29 cellular contexts compared by ENCODE assay signal in the genomic region with DNA sequence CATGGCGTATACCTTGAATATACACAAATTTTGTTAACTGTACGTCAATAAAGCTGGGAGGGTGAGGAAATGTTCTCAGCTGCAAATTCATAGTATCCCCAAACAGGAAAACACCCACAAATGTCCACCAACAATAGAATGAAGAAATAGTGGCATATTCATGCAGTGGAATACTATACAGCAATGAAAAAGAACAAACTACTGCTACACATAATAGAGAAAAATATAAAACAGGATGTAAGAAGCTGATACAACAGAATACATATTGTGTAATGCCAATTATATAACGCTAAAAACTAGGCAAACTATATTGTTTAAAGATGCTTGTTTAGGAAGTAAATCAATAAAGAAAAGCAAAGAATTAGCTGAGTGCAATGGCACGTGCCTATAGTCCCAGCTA.
"Had no signal": no experiment of that assay in that cellular context is flagged by ENCODE, and none has a peak within 500 bp of the region (broad histone marks: within the 10 kb centered on the region; RNA-seq: fewer than 3 reads in every experiment).

No MANE protein-coding gene starts in this region.

- H3K36me3 ChIP-seq: colonic mucosa, WERI-Rb-1 had no signal

- DNase-seq: activated B cell treated with CpG ODN at 0.5 μM for 24 hours; activated CD4-positive, alpha-beta T cell treated with anti-CD3 and anti-CD28 coated beads for 48 hours; activated CD4-positive, alpha-beta T cell treated with anti-CD3 and anti-CD28 coated beads, Interleukin-2, amount 50 U/mL, for 1 hour; activated CD4-positive, alpha-beta T cell treated with anti-CD3 and anti-CD28 coated beads, Interleukin-2, amount 50 U/mL, for 48 hours; activated CD8-positive, alpha-beta memory T cell treated with anti-CD3 and anti-CD28 coated beads for 24 hours; activated CD8-positive, alpha-beta T cell treated with anti-CD3 and anti-CD28 coated beads for 36 hours; activated effector memory CD4-positive, alpha-beta T cell treated with Interleukin-2 at 50 U/mL for 16 hours; activated gamma-delta T cell treated with Interleukin-2 at 50 U/mL for 16 hours; activated naive CD4-positive, alpha-beta T cell treated with anti-CD3 and anti-CD28 coated beads, Interleukin-2, amount 50 U/mL, for 16 hours; activated naive CD4-positive, alpha-beta T cell treated with Interleukin-2 at 50 U/mL for 16 hours; activated T-cell treated with anti-CD3 and anti-CD28 coated beads, Interleukin-2, amount 50 U/mL, for 4 hours; amniotic stem cell; anterior cingulate cortex; body of pancreas; caudate nucleus; cerebellar nuclear complex; colonic mucosa; effector memory CD4-positive, alpha-beta T cell; endodermal cell; foreskin fibroblast; head of caudate nucleus; T1000; WERI-Rb-1 had no signal

- FAIRE-seq: frontal cortex had no signal

- H3K27me3 Mint-ChIP-seq: activated B cell treated with CpG ODN at 0.5 μM for 24 hours; activated CD8-positive, alpha-beta T cell treated with anti-CD3 and anti-CD28 coated beads for 36 hours; activated naive CD8-positive, alpha-beta T cell; activated T-helper 17 cell treated with anti-CD3 and anti-CD28 coated beads, Interleukin-2, amount 50 U/mL, for 72 hours had no signal

- ATAC-seq: activated CD4-positive, CD25-positive, alpha-beta regulatory T cell treated with anti-CD3 and anti-CD28 coated beads, Interleukin-2, amount 50 U/mL, for 24 hours; activated CD8-positive, alpha-beta T cell treated with anti-CD3 and anti-CD28 coated beads for 36 hours; activated T-cell treated with anti-CD3 and anti-CD28 coated beads, Interleukin-2, amount 50 U/mL, for 4 hours; activated T-helper 17 cell treated with anti-CD3 and anti-CD28 coated beads, Interleukin-2, amount 50 U/mL, for 72 hours; body of pancreas had no signal

- H3K27me3 ChIP-seq: body of pancreas, colonic mucosa had no signal

- H3K4me3 Mint-ChIP-seq: activated B cell treated with CpG ODN at 0.5 μM for 24 hours; activated CD8-positive, alpha-beta T cell treated with anti-CD3 and anti-CD28 coated beads for 36 hours; activated naive CD8-positive, alpha-beta T cell; activated T-cell treated with anti-CD3 and anti-CD28 coated beads, Interleukin-2, amount 50 U/mL, for 4 hours; activated T-helper 17 cell treated with anti-CD3 and anti-CD28 coated beads, Interleukin-2, amount 50 U/mL, for 72 hours; endodermal cell; T-helper 1 cell treated with Interleukin-12 subunit alpha and Interleukin-12 subunit beta and Interleukin-4 antibody, amounts not matched to agents 30 μg/mL and 1 μg/mL, for 36 hours; T-helper 2 cell treated with Interferon-gamma antibody and Interleukin-4, amounts not matched to agents 5 μg/mL and 100 μg/mL, for 36 hours had no signal

- H3K27ac ChIP-seq: body of pancreas, colonic mucosa, WERI-Rb-1 had no signal

- H3K27ac Mint-ChIP-seq: activated B cell treated with CpG ODN at 0.5 μM for 24 hours; activated CD8-positive, alpha-beta T cell treated with anti-CD3 and anti-CD28 coated beads for 36 hours; endodermal cell; T-helper 1 cell treated with Interleukin-12 subunit alpha and Interleukin-12 subunit beta and Interleukin-4 antibody, amounts not matched to agents 30 μg/mL and 1 μg/mL, for 36 hours; T-helper 2 cell treated with Interferon-gamma antibody and Interleukin-4, amounts not matched to agents 5 μg/mL and 100 μg/mL, for 36 hours had no signal

- H3K9me3 ChIP-seq: body of pancreas, colonic mucosa had no signal

- H3K4me3 ChIP-seq: body of pancreas, colonic mucosa had no signal

- H3K9me3 Mint-ChIP-seq: activated B cell treated with CpG ODN at 0.5 μM for 24 hours; activated T-cell treated with anti-CD3 and anti-CD28 coated beads, Interleukin-2, amount 50 U/mL, for 4 hours; activated T-helper 17 cell treated with anti-CD3 and anti-CD28 coated beads, Interleukin-2, amount 50 U/mL, for 72 hours; endodermal cell had no signal
